In the genomic region with DNA sequence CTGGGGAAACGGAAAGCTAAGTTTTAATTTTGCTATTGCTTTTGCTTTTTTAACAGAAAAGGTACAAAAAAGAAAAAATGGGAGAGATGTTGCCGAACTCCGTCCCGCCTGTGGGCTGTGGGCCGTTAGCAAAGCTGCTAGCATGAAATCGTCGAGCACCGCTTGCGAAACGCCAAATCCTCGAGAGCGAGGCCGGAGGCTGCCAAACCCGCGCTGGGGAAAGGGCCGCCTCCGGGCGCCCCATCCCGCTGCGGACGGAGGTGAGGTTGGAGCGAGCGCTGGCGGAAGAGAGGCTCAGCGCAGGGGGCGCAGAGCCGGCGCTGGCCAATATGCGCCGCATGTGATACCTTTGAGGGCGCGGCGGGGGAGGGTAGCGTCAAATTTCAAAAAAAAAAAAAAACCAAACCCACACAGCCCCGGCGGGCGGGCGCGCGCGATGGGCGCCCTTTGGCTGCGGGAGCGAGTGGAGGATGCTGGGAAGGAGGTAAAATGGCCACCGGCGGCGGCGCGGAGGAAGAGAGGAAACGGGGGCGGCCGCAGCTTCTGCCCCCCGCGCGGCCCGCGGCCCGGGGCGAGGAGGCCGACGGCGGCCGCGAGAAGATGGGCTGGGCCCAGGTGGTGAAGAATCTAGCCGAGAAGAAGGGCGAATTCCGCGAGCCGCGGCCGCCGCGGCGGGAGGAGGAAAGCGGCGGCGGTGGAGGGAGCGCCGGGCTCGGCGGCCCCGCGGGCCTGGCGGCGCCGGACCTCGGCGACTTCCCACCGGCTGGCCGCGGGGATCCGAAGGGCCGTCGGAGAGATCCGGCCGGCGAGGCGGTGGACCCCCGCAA, we compare ENCODE assay signal across 1 cellular context.
TF ChIP-seq lines count a peak whose summit lies in the region.

A gene with protein sequence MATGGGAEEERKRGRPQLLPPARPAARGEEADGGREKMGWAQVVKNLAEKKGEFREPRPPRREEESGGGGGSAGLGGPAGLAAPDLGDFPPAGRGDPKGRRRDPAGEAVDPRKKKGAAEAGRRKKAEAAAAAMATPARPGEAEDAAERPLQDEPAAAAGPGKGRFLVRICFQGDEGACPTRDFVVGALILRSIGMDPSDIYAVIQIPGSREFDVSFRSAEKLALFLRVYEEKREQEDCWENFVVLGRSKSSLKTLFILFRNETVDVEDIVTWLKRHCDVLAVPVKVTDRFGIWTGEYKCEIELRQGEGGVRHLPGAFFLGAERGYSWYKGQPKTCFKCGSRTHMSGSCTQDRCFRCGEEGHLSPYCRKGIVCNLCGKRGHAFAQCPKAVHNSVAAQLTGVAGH (plus strand): TSS at position 473 of the 827 bp plus-strand sequence. CDS start 17 bp downstream, at position 490.

TF ChIP-seq in HepG2, 621 proteins besides CTCF, POLR2A, EP300 and RAD21 (continued from another document and continues in another):
- TF ChIP-seq, protein P1, sequence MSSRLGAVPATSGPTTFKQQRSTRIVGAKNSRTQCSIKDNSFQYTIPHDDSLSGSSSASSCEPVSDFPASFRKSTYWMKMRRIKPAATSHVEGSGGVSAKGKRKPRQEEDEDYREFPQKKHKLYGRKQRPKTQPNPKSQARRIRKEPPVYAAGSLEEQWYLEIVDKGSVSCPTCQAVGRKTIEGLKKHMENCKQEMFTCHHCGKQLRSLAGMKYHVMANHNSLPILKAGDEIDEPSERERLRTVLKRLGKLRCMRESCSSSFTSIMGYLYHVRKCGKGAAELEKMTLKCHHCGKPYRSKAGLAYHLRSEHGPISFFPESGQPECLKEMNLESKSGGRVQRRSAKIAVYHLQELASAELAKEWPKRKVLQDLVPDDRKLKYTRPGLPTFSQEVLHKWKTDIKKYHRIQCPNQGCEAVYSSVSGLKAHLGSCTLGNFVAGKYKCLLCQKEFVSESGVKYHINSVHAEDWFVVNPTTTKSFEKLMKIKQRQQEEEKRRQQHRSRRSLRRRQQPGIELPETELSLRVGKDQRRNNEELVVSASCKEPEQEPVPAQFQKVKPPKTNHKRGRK (CRISPR knock-in tag; IDR thresholded peaks at IDR 0.05), result no peak; the same call in 1 of the 2 replicates
- TF ChIP-seq ZNF772 (CRISPR knock-in tag; IDR thresholded peaks at IDR 0.05), result peak; percentile 100
- peak; percentile 89 for TF ChIP-seq GFI1 (CRISPR knock-in tag; IDR thresholded peaks at IDR 0.05; ENCODE audit: borderline replicate concordance)
- TF ChIP-seq SP2 (CRISPR knock-in tag; IDR thresholded peaks at IDR 0.05), result peak; percentile 57; the same call in 1 of the 2 replicates
- TF ChIP-seq ZNF256 (CRISPR knock-in tag; conservative IDR thresholded peaks at IDR 0.05), result peak; percentile 55
- TF ChIP-seq KAT2B (IDR thresholded peaks at IDR 0.05; ENCODE audit: borderline replicate concordance, low read depth, low read length), result no peak
- peak; percentile 100 for TF ChIP-seq NRL (CRISPR knock-in tag; IDR thresholded peaks at IDR 0.05; ENCODE audit: borderline replicate concordance)
- TF ChIP-seq, protein P2, sequence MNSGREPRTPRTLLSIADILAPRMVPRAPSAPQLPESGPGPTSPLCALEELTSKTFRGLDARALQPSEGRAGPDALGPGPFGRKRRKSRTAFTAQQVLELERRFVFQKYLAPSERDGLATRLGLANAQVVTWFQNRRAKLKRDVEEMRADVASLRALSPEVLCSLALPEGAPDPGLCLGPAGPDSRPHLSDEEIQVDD (CRISPR knock-in tag; IDR thresholded peaks at IDR 0.05; ENCODE audit: borderline replicate concordance), result peak; percentile 84; the same call in 1 of the 2 replicates
- no peak for TF ChIP-seq ZNF282 (IDR thresholded peaks at IDR 0.05; ENCODE audit: partially characterized antibody)
- TF ChIP-seq, protein P3, sequence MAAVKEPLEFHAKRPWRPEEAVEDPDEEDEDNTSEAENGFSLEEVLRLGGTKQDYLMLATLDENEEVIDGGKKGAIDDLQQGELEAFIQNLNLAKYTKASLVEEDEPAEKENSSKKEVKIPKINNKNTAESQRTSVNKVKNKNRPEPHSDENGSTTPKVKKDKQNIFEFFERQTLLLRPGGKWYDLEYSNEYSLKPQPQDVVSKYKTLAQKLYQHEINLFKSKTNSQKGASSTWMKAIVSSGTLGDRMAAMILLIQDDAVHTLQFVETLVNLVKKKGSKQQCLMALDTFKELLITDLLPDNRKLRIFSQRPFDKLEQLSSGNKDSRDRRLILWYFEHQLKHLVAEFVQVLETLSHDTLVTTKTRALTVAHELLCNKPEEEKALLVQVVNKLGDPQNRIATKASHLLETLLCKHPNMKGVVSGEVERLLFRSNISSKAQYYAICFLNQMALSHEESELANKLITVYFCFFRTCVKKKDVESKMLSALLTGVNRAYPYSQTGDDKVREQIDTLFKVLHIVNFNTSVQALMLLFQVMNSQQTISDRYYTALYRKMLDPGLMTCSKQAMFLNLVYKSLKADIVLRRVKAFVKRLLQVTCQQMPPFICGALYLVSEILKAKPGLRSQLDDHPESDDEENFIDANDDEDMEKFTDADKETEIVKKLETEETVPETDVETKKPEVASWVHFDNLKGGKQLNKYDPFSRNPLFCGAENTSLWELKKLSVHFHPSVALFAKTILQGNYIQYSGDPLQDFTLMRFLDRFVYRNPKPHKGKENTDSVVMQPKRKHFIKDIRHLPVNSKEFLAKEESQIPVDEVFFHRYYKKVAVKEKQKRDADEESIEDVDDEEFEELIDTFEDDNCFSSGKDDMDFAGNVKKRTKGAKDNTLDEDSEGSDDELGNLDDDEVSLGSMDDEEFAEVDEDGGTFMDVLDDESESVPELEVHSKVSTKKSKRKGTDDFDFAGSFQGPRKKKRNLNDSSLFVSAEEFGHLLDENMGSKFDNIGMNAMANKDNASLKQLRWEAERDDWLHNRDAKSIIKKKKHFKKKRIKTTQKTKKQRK (IDR thresholded peaks at IDR 0.05; ENCODE audit: low read length), result no peak
- TF ChIP-seq ZNF337 (CRISPR knock-in tag; IDR thresholded peaks at IDR 0.05; ENCODE audit: borderline replicate concordance, low read depth), result peak; percentile 98
- TF ChIP-seq, protein P4, sequence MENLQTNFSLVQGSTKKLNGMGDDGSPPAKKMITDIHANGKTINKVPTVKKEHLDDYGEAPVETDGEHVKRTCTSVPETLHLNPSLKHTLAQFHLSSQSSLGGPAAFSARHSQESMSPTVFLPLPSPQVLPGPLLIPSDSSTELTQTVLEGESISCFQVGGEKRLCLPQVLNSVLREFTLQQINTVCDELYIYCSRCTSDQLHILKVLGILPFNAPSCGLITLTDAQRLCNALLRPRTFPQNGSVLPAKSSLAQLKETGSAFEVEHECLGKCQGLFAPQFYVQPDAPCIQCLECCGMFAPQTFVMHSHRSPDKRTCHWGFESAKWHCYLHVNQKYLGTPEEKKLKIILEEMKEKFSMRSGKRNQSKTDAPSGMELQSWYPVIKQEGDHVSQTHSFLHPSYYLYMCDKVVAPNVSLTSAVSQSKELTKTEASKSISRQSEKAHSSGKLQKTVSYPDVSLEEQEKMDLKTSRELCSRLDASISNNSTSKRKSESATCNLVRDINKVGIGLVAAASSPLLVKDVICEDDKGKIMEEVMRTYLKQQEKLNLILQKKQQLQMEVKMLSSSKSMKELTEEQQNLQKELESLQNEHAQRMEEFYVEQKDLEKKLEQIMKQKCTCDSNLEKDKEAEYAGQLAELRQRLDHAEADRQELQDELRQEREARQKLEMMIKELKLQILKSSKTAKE (CRISPR knock-in tag; IDR thresholded peaks at IDR 0.05; ENCODE audit: borderline replicate concordance), result peak; percentile 89
- TF ChIP-seq ZNF274 (CRISPR knock-in tag; IDR thresholded peaks at IDR 0.05), result peak; percentile 99
- peak; percentile 97 for TF ChIP-seq NFRKB (IDR thresholded peaks at IDR 0.05)
- peak; percentile 96 for TF ChIP-seq ZNF331 (CRISPR knock-in tag; IDR thresholded peaks at IDR 0.05)
- TF ChIP-seq ZFP36 (IDR thresholded peaks at IDR 0.05; ENCODE audit: borderline replicate concordance, low read depth, low read length, partially characterized antibody), result no peak
- TF ChIP-seq ELF1 (CRISPR knock-in tag; IDR thresholded peaks at IDR 0.05), result peak; percentile 94
- peak; percentile 98 for TF ChIP-seq ARHGAP35 (CRISPR knock-in tag; IDR thresholded peaks at IDR 0.05; ENCODE audit: borderline replicate concordance)
- TF ChIP-seq XRCC5 (optimal IDR thresholded peaks at IDR 0.05; ENCODE audit: low read length), result peak; percentile 99
- TF ChIP-seq NR2F1 (CRISPR knock-in tag; IDR thresholded peaks at IDR 0.05), result peak in 1 of 2 experiments; percentile 59; a peak in 2 of 4 replicates
- TF ChIP-seq ZSCAN22 (CRISPR knock-in tag; IDR thresholded peaks at IDR 0.05), result peak; percentile 62
- peak; percentile 98 for TF ChIP-seq ZNF761 (CRISPR knock-in tag; conservative IDR thresholded peaks at IDR 0.05)
- TF ChIP-seq, protein P5, sequence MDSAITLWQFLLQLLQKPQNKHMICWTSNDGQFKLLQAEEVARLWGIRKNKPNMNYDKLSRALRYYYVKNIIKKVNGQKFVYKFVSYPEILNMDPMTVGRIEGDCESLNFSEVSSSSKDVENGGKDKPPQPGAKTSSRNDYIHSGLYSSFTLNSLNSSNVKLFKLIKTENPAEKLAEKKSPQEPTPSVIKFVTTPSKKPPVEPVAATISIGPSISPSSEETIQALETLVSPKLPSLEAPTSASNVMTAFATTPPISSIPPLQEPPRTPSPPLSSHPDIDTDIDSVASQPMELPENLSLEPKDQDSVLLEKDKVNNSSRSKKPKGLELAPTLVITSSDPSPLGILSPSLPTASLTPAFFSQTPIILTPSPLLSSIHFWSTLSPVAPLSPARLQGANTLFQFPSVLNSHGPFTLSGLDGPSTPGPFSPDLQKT (CRISPR knock-in tag; IDR thresholded peaks at IDR 0.05; ENCODE audit: borderline replicate concordance), result peak; percentile 74; the same call in 1 of the 2 replicates
- TF ChIP-seq SUZ12 (IDR thresholded peaks at IDR 0.05; ENCODE audit: low read depth, low read length), result peak; percentile 36; the same call in 1 of the 2 replicates
- TF ChIP-seq, protein P6, sequence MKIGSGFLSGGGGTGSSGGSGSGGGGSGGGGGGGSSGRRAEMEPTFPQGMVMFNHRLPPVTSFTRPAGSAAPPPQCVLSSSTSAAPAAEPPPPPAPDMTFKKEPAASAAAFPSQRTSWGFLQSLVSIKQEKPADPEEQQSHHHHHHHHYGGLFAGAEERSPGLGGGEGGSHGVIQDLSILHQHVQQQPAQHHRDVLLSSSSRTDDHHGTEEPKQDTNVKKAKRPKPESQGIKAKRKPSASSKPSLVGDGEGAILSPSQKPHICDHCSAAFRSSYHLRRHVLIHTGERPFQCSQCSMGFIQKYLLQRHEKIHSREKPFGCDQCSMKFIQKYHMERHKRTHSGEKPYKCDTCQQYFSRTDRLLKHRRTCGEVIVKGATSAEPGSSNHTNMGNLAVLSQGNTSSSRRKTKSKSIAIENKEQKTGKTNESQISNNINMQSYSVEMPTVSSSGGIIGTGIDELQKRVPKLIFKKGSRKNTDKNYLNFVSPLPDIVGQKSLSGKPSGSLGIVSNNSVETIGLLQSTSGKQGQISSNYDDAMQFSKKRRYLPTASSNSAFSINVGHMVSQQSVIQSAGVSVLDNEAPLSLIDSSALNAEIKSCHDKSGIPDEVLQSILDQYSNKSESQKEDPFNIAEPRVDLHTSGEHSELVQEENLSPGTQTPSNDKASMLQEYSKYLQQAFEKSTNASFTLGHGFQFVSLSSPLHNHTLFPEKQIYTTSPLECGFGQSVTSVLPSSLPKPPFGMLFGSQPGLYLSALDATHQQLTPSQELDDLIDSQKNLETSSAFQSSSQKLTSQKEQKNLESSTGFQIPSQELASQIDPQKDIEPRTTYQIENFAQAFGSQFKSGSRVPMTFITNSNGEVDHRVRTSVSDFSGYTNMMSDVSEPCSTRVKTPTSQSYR (CRISPR knock-in tag; IDR thresholded peaks at IDR 0.05; ENCODE audit: borderline replicate concordance), result peak; percentile 88
- TF ChIP-seq ZMAT3 (CRISPR knock-in tag; conservative IDR thresholded peaks at IDR 0.05), result peak; percentile 99
- no peak for TF ChIP-seq PHB2 (IDR thresholded peaks at IDR 0.05; ENCODE audit: partially characterized antibody)
- peak; percentile 99 for TF ChIP-seq ZNF33B (CRISPR knock-in tag; IDR thresholded peaks at IDR 0.05)
- TF ChIP-seq, protein P7, sequence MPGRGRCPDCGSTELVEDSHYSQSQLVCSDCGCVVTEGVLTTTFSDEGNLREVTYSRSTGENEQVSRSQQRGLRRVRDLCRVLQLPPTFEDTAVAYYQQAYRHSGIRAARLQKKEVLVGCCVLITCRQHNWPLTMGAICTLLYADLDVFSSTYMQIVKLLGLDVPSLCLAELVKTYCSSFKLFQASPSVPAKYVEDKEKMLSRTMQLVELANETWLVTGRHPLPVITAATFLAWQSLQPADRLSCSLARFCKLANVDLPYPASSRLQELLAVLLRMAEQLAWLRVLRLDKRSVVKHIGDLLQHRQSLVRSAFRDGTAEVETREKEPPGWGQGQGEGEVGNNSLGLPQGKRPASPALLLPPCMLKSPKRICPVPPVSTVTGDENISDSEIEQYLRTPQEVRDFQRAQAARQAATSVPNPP (CRISPR knock-in tag; IDR thresholded peaks at IDR 0.05), result peak; percentile 95; the same call in 1 of the 2 replicates
- TF ChIP-seq JARID2 (CRISPR knock-in tag; IDR thresholded peaks at IDR 0.05; ENCODE audit: insufficient replicate concordance), result no peak
- TF ChIP-seq FOXK1 (CRISPR knock-in tag; IDR thresholded peaks at IDR 0.05; ENCODE audit: borderline replicate concordance, low read depth), result peak; percentile 87
- TF ChIP-seq MBD4 (IDR thresholded peaks at IDR 0.05; ENCODE audit: borderline replicate concordance, low read length), result no peak
- TF ChIP-seq, protein P8, sequence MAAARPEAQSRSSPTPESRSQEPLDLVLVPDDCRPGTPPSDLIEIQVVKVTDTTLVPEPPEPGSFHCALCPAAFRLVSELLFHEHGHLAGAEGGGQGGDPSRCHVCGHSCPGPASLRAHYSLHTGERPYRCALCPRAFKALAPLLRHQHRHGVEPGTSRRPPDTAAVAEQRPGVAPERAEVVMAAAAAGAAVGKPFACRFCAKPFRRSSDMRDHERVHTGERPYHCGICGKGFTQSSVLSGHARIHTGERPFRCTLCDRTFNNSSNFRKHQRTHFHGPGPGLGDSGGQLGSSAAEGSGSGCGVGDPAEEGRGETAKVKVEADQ (CRISPR knock-in tag; IDR thresholded peaks at IDR 0.05; ENCODE audit: borderline replicate concordance), result peak; percentile 93
- TF ChIP-seq, protein P9, sequence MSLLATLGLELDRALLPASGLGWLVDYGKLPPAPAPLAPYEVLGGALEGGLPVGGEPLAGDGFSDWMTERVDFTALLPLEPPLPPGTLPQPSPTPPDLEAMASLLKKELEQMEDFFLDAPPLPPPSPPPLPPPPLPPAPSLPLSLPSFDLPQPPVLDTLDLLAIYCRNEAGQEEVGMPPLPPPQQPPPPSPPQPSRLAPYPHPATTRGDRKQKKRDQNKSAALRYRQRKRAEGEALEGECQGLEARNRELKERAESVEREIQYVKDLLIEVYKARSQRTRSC (CRISPR knock-in tag; IDR thresholded peaks at IDR 0.05; ENCODE audit: low read depth), result peak; percentile 93; the same call in 1 of the 2 replicates
- peak; percentile 72; the same call in 1 of the 2 replicates for TF ChIP-seq JUND (CRISPR knock-in tag; IDR thresholded peaks at IDR 0.05)
- TF ChIP-seq ZNF629 (CRISPR knock-in tag; conservative IDR thresholded peaks at IDR 0.05), result peak; percentile 65
- TF ChIP-seq, protein P10, sequence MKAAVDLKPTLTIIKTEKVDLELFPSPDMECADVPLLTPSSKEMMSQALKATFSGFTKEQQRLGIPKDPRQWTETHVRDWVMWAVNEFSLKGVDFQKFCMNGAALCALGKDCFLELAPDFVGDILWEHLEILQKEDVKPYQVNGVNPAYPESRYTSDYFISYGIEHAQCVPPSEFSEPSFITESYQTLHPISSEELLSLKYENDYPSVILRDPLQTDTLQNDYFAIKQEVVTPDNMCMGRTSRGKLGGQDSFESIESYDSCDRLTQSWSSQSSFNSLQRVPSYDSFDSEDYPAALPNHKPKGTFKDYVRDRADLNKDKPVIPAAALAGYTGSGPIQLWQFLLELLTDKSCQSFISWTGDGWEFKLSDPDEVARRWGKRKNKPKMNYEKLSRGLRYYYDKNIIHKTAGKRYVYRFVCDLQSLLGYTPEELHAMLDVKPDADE (CRISPR knock-in tag; IDR thresholded peaks at IDR 0.05), result peak; percentile 84; the same call in 1 of the 2 replicates
